Comparison of ENCODE assay signal across 16 cellular contexts in the genomic region with DNA sequence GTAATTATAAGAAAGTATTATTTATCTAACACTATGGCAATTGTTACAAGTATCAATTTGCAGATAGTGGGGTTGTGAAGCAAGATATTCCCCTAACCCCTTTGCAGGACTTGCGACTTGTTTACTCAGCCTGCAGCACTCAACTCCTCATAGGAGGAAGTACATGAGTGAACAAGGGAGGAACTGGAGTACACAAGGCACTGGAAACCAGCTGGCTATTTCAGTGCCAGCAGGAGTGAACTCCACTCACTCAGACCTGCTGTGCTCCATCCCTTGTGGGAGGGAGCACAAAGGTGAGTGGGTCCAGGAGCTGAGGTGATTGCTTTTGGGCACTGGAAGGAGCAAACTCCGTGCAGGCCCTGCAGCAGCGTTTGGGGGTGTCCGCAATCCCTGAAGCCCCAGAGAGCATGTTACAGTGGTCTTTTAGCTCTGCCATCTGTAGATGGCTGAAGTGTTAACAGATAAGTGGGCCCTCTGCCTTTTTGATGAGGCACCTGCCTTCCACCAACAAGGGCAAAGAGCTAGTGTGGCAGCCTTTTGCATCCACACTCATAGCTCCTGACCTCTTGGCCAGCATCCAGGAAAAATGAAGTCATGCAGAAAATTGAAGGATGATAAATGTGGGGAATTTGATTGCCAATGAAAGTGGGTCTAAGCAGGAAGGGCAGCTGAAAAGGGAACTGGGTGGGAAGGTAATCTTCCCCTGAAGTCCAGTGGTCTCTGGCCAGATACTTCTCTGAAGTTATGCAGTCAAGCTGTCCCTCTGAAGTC.
A peak's percentile ranks its signal among the peaks of the same experiment; 100 is the strongest.
DNase-seq lines count a peak whose midpoint lies in the region; ATAC-seq and TF ChIP-seq lines count a peak whose summit lies in the region.
"Had no signal": no experiment of that assay in that cellular context is flagged by ENCODE, and none has a peak within 500 bp of the region (broad histone marks: within the 10 kb centered on the region; RNA-seq: fewer than 3 reads in every experiment).

No MANE protein-coding gene starts in this region.

- H3F3A ChIP-seq in GM23248 (ENCODE audit: insufficient read depth) = no peaks in the 10 kb centered on the region

- H3K4me3 ChIP-seq in GM23248 = no peak overlapping the region
- H3K4me3 ChIP-seq: coronary artery, SJSA1 had no signal

- DNase-seq in GM23248 (peak; percentile 8), NCI-H2029 (lab: John Stamatoyannopoulos, UW) (peak; percentile 47), SHP77 (lab: John Stamatoyannopoulos, UW) (peak; percentile 99), kidney glomerular epithelial cell (lab: John Stamatoyannopoulos, UW) (peak; percentile 6), amniotic stem cell (lab: John Stamatoyannopoulos, UW) (no peak), chondrocyte (ENCODE audit: low spot score) (no peak)
- no peak for DNase-seq in activated CD4-positive, alpha-beta memory T cell treated with anti-CD3 and anti-CD28 coated beads for 36 hours
- DNase-seq: activated CD4-positive, alpha-beta T cell treated with anti-CD3 and anti-CD28 coated beads, Interleukin-2, amount 50 U/mL, for 4 hours; anterior cingulate cortex; glutamatergic neuron had no signal

- H3K36me3 Mint-ChIP-seq in activated CD4-positive, alpha-beta memory T cell treated with anti-CD3 and anti-CD28 coated beads for 36 hours = no peaks in the 10 kb centered on the region
- no peaks in the 10 kb centered on the region for H3K36me3 Mint-ChIP-seq in chondrocyte (ENCODE audit: low read depth)
- H3K36me3 Mint-ChIP-seq: memory B cell had no signal

- no peaks in the 10 kb centered on the region for H4K20me1 ChIP-seq in GM23248 (ENCODE audit: insufficient read depth)

- peaks cover 34% of the 10 kb centered on the region for H3K9me3 Mint-ChIP-seq in activated CD4-positive, alpha-beta memory T cell treated with anti-CD3 and anti-CD28 coated beads for 36 hours
- peaks cover 19% of the 10 kb centered on the region for H3K9me3 Mint-ChIP-seq in chondrocyte (ENCODE audit: low read depth)

- in situ Hi-C loops in GM23248 (cut with MboI) = no loop called here

- H3K4me2 ChIP-seq in GM23248 (ENCODE audit: unreplicated experiment) = no peak overlapping the region

- H3K9me3 ChIP-seq in GM23248 (ENCODE audit: low read depth) = no peaks in the 10 kb centered on the region
- H3K9me3 ChIP-seq: SJSA1 had no signal

- H3K27me3 Mint-ChIP-seq in activated CD4-positive, alpha-beta memory T cell treated with anti-CD3 and anti-CD28 coated beads for 36 hours = no peaks in the 10 kb centered on the region
- no peaks in the 10 kb centered on the region for H3K27me3 Mint-ChIP-seq in chondrocyte (ENCODE audit: low read depth)
- H3K27me3 Mint-ChIP-seq: memory B cell had no signal

- no peaks in the 10 kb centered on the region for H3K36me3 ChIP-seq in GM23248 (ENCODE audit: low read depth)
- H3K36me3 ChIP-seq: SJSA1 had no signal

- CTCF ChIA-PET in activated CD4-positive, alpha-beta memory T cell treated with anti-CD3 and anti-CD28 coated beads for 36 hours (lab: Charles Lee) = no interaction called here

- no peaks in the 10 kb centered on the region for H3K9me2 ChIP-seq in GM23248 (ENCODE audit: insufficient read depth)

- H3K79me2 ChIP-seq in GM23248 (ENCODE audit: insufficient read depth) = no peaks in the 10 kb centered on the region

- no peak overlapping the region for H3K27ac Mint-ChIP-seq in activated CD4-positive, alpha-beta memory T cell treated with anti-CD3 and anti-CD28 coated beads for 36 hours
- no peak overlapping the region for H3K27ac Mint-ChIP-seq in chondrocyte (ENCODE audit: unreplicated experiment)
- H3K27ac Mint-ChIP-seq: memory B cell had no signal

- no peak overlapping the region for H3K4me3 Mint-ChIP-seq in activated CD4-positive, alpha-beta memory T cell treated with anti-CD3 and anti-CD28 coated beads for 36 hours
- H3K4me3 Mint-ChIP-seq in chondrocyte (ENCODE audit: unreplicated experiment) = no peak overlapping the region
- H3K4me3 Mint-ChIP-seq: memory B cell, neural crest cell had no signal

- H2AFZ ChIP-seq in GM23248 = no peak overlapping the region

- ATAC-seq in HG02623 (IDR thresholded peaks at IDR 0.05; ENCODE audit: unreplicated experiment) = no peak

- intact Hi-C loops in activated CD4-positive, alpha-beta memory T cell treated with anti-CD3 and anti-CD28 coated beads for 36 hours (cut with micrococcal nuclease) = no loop called here

- no peaks in the 10 kb centered on the region for H3K27me3 ChIP-seq in GM23248 (replicated peaks; ENCODE audit: insufficient read depth)
- H3K27me3 ChIP-seq: SJSA1 had no signal

- no peaks in the 10 kb centered on the region for H3K4me1 Mint-ChIP-seq in activated CD4-positive, alpha-beta memory T cell treated with anti-CD3 and anti-CD28 coated beads for 36 hours (ENCODE audit: low read depth)
- no peaks in the 10 kb centered on the region for H3K4me1 Mint-ChIP-seq in chondrocyte (ENCODE audit: low read depth)
- H3K4me1 Mint-ChIP-seq: memory B cell had no signal

- no peaks in the 10 kb centered on the region for H3K4me1 ChIP-seq in GM23248 (ENCODE audit: insufficient read depth)
- H3K4me1 ChIP-seq: SJSA1 had no signal

- WGBS in GM23248 (ENCODE audit: low coverage in 1 of 2, low lambda C conversion rate in 2 of 2, missing lambda C conversion rate in 2 of 2), 2 experiments = 90 to 96% methylated on average over 4 of the region's 4 CpGs

- TF ChIP-seq CTCF in chondrocyte (IDR thresholded peaks at IDR 0.05) = no peak

- POLR2A ChIA-PET in activated CD4-positive, alpha-beta memory T cell treated with anti-CD3 and anti-CD28 coated beads for 36 hours (lab: Charles Lee) = no interaction called here

- no peak overlapping the region for H3K27ac ChIP-seq in GM23248
- H3K27ac ChIP-seq: coronary artery, epithelial cell of prostate, SJSA1 had no signal

- H3K9ac ChIP-seq in GM23248 = no peak overlapping the region

Comparison
In these comparisons a context has a peak if more than half of its experiments do, and no peak if none do; other contexts are left out.
1. DNase-seq: peak in GM23248 (single experiment), NCI-H2029 (single experiment), SHP77 (2 of 2) and kidney glomerular epithelial cell (single experiment); none in amniotic stem cell (single experiment), activated CD4-positive, alpha-beta memory T cell treated with anti-CD3 and anti-CD28 coated beads for 36 hours (single experiment) and chondrocyte (single experiment).